ENCODE assay signal across 16 cellular contexts in genomic region chr15:35458176-35458856, GRCh38.
"Had no signal": no experiment of that assay in that cellular context is flagged by ENCODE, and none has a peak within 500 bp of the region (broad histone marks: within the 10 kb centered on the region; RNA-seq: fewer than 3 reads in every experiment).

No MANE protein-coding gene starts in this region.

- H3K4me3 ChIP-seq: colonic mucosa, esophagus squamous epithelium, left lung, stomach, vagina had no signal

- DNase-seq: activated CD4-positive, alpha-beta T cell treated with anti-CD3 and anti-CD28 coated beads for 4 hours; activated CD8-positive, alpha-beta T cell treated with anti-CD3 and anti-CD28 coated beads for 36 hours; activated naive CD4-positive, alpha-beta T cell treated with Interleukin-2 at 50 U/mL for 16 hours; activated naive CD8-positive, alpha-beta T cell treated with anti-CD3 and anti-CD28 coated beads, Interleukin-2, amount 10 ng/mL, durations not matched to agents 7 days and 5 days; activated T-cell treated with anti-CD3 and anti-CD28 coated beads, Interleukin-2, amount 50 U/mL, for 24 hours; colonic mucosa; esophagus squamous epithelium; left lung; midbrain; stimulated activated CD4-positive, alpha-beta T cell treated with anti-CD3 and anti-CD28 coated beads, Interleukin-4, amount 100 ng/mL, for 24 hours; stomach; trophoblast cell had no signal

- H3K27ac ChIP-seq: colonic mucosa, esophagus squamous epithelium, left lung, stomach, vagina had no signal

- H3K27me3 ChIP-seq: colonic mucosa, esophagus squamous epithelium, left lung, stomach, vagina had no signal

- H3K36me3 ChIP-seq: colonic mucosa, esophagus squamous epithelium, left lung, stomach, vagina had no signal

- ATAC-seq: activated CD8-positive, alpha-beta T cell treated with anti-CD3 and anti-CD28 coated beads for 36 hours; left lung; sciatic nerve; stimulated activated effector memory CD8-positive, alpha-beta T cell treated with anti-CD3 and anti-CD28 coated beads, Interleukin-12 subunit alpha, Interleukin-12 subunit beta, amount 100 ng/mL, for 72 hours; WTC11 had no signal

- H3K4me1 ChIP-seq: colonic mucosa, esophagus squamous epithelium, left lung, stomach, vagina had no signal

- H3K9me3 ChIP-seq: colonic mucosa, esophagus squamous epithelium, left lung, stomach, vagina had no signal
